In the genomic region with DNA sequence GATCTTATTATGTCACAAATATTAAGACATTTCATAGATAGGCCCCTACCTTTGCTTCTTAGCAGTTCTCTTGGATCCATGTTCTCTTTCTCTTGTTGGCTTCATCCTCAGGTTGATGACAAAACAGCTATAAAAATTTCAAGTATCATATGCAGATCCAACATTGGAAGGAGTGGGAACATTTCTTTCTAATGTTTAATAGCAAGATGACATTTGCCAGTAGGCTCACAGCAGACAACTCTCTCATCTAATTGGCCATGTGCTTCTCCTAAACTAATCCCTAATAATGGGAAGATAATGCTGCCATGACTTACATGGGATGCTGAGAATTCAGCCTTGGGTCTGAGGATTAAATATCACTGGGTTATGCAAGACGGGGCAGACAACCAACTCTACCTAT, we compare ENCODE assay signal across 8 cellular contexts.
"Had no signal": no experiment of that assay in that cellular context is flagged by ENCODE, and none has a peak within 500 bp of the region (broad histone marks: within the 10 kb centered on the region; RNA-seq: fewer than 3 reads in every experiment).

No MANE protein-coding gene starts in this region.

- H2AFZ ChIP-seq: GM23248 had no signal

- H3K9me3 Mint-ChIP-seq: H9 had no signal

- H3K27ac ChIP-seq: GM23248 had no signal

- ATAC-seq: HCT116 had no signal

- H3K4me3 Mint-ChIP-seq: H9, HFFc6 had no signal

- H3K4me3 ChIP-seq: GM23248, HAP-1 had no signal

- H3K9me3 ChIP-seq: HAP-1 had no signal

- H3K36me3 ChIP-seq: HAP-1 had no signal

- DNase-seq: GM23248, GOT3, H7, H9, HCEC 1CT, HFFc6 had no signal

- H3K4me1 ChIP-seq: HAP-1 had no signal

- H3K27ac Mint-ChIP-seq: H9, HFFc6 had no signal
